20 cellular contexts compared by ENCODE assay signal in genomic region chr16:4602330-4602729, GRCh38. TPM values are rescaled to one million over a fixed set of nuclear protein-coding genes. Genes with fewer than 3 reads are reported as not detected.
DNase-seq lines count a peak whose midpoint lies in the region; ATAC-seq and TF ChIP-seq lines count a peak whose summit lies in the region.
"Had no signal": no experiment of that assay in that cellular context is flagged by ENCODE, and none has a peak within 500 bp of the region (broad histone marks: within the 10 kb centered on the region; RNA-seq: fewer than 3 reads in every experiment).

No MANE protein-coding gene starts in this region.

- H3K9me3 ChIP-seq in SK-N-SH (no peaks in the 10 kb centered on the region), endodermal cell (ENCODE audit: control insufficient read depth, low read length) (no peaks in the 10 kb centered on the region), neuronal stem cell (replicated peaks in 1 of 2; ENCODE audit: control insufficient read depth in 2 of 2, insufficient read depth in 1 of 2, low read depth in 1 of 2, low read length in 2 of 2) (no peaks in the 10 kb centered on the region)
- H3K9me3 ChIP-seq: SJSA1 had no signal

- H3K4me1 ChIP-seq in SK-N-SH (ENCODE audit: control insufficient read depth in 1 of 2, insufficient read depth in 2 of 2, low read depth in 1 of 2, low read length in 1 of 2) (peaks cover 0 to 2% of the 10 kb centered on the region in 2 experiments; a peak in 1 of 4 replicates), endodermal cell (ENCODE audit: control insufficient read depth, insufficient read depth, low read length) (no peaks in the 10 kb centered on the region), neuronal stem cell (ENCODE audit: control insufficient read depth in 2 of 2, insufficient read depth in 1 of 2, low read depth in 1 of 2, low read length in 2 of 2) (peaks cover 15% of the 10 kb centered on the region in 2 donors)
- H3K4me1 ChIP-seq: SJSA1 had no signal

- H3K27me3 ChIP-seq in SK-N-SH (ENCODE audit: insufficient read depth) (no peaks in the 10 kb centered on the region), endodermal cell (ENCODE audit: control insufficient read depth, insufficient read depth, low read length, poor library complexity, severe bottlenecking) (no peaks in the 10 kb centered on the region), neuronal stem cell (ENCODE audit: control insufficient read depth in 3 of 3, insufficient read depth in 3 of 3, low read depth in 1 of 3, low read length in 3 of 3) (no peaks in the 10 kb centered on the region)
- H3K27me3 ChIP-seq: SJSA1 had no signal

- H3K27ac ChIP-seq in SK-N-SH (ENCODE audit: low read depth in 2 of 2, low read length in 1 of 2) (no peak overlapping the region), endodermal cell (ENCODE audit: low read depth, low read length) (no peak overlapping the region), neuronal stem cell (replicated peaks; ENCODE audit: low read length) (no peak overlapping the region)
- H3K27ac ChIP-seq: 22Rv1, SJSA1 had no signal

- no peak overlapping the region for H2BK15ac ChIP-seq in neuronal stem cell (ENCODE audit: low read length)

- H3K4me3 Mint-ChIP-seq in endodermal cell: no peak overlapping the region
- H3K4me3 Mint-ChIP-seq: B cell, HFFc6 had no signal

- peak overlapping the region; percentile 53 for H2BK5ac ChIP-seq in neuronal stem cell (ENCODE audit: low read length)

- no peaks in the 10 kb centered on the region for H3K27me3 Mint-ChIP-seq in endodermal cell (ENCODE audit: insufficient read depth)
- H3K27me3 Mint-ChIP-seq: B cell had no signal

- H3K4me3 ChIP-seq in SK-N-SH (ENCODE audit: low read depth in 2 of 2, low read length in 1 of 2): no peak overlapping the region
- no peak overlapping the region for H3K4me3 ChIP-seq in endodermal cell (ENCODE audit: low read length)
- no peak overlapping the region for H3K4me3 ChIP-seq in neuronal stem cell (ENCODE audit: low read length in 2 of 2)
- H3K4me3 ChIP-seq: SJSA1 had no signal

- H3K9me2 ChIP-seq in SK-N-SH: no peaks in the 10 kb centered on the region

- no peak overlapping the region for H4K8ac ChIP-seq in neuronal stem cell (ENCODE audit: low read depth, low read length)

- POLR2A ChIA-PET in SK-N-SH (lab: Yijun Ruan, JAX): no interaction called here

- TF ChIP-seq CTCF in SK-N-SH (IDR thresholded peaks at IDR 0.05): no peak
- TF ChIP-seq CTCF in endodermal cell (conservative IDR thresholded peaks at IDR 0.05): no peak

- no peaks in the 10 kb centered on the region for H3F3A ChIP-seq in SK-N-SH (replicated peaks; ENCODE audit: insufficient read depth)

- peak overlapping the region; percentile 65 for H3K23ac ChIP-seq in neuronal stem cell (ENCODE audit: low read depth, low read length, poor library complexity)

- H3K79me1 ChIP-seq in neuronal stem cell (ENCODE audit: low read depth, low read length): no peaks in the 10 kb centered on the region

- no peak overlapping the region for H4K91ac ChIP-seq in neuronal stem cell (ENCODE audit: low read depth, low read length, poor library complexity)

- H3K9ac ChIP-seq in SK-N-SH (no peak overlapping the region), endodermal cell (ENCODE audit: extremely low read depth, low read length, poor library complexity, severe bottlenecking) (no peak overlapping the region), neuronal stem cell (ENCODE audit: low read depth, low read length, poor library complexity) (peak overlapping the region; percentile 44)

- H3K9me3 Mint-ChIP-seq in endodermal cell: no peaks in the 10 kb centered on the region
- H3K9me3 Mint-ChIP-seq: HFFc6 had no signal

- no peak for TF ChIP-seq RAD21 in SK-N-SH (IDR thresholded peaks at IDR 0.05; ENCODE audit: low read length)

- H4K20me1 ChIP-seq in SK-N-SH (ENCODE audit: insufficient read depth): no peaks in the 10 kb centered on the region

- peak; percentile 26 for DNase-seq in SK-N-SH
- DNase-seq in endodermal cell: peak; percentile 59
- no peak for DNase-seq in neuronal stem cell (ENCODE audit: low spot score)
- DNase-seq in NCI-H1048 (lab: John Stamatoyannopoulos, UW): no peak
- no peak for DNase-seq in NCI-H2171 treated with DMSO at 0.1 percent for 48 hours (lab: John Stamatoyannopoulos, UW)
- DNase-seq: DMS153, HFFc6, Karpas-422, NCI-H1092 treated with DMSO at 0.1 percent for 48 hours, NCI-H1436 treated with DMSO at 0.1 percent for 48 hours, NCI-H187 treated with DMSO at 0.1 percent for 48 hours, NCI-H524, NCI-H748 treated with DMSO at 0.1 percent for 48 hours, Right ventricle myocardium superior, RPMI8226 had no signal

- peak overlapping the region; percentile 76 for H3K4ac ChIP-seq in neuronal stem cell (ENCODE audit: low read length)

- H3K27ac Mint-ChIP-seq in endodermal cell: no peak overlapping the region
- H3K27ac Mint-ChIP-seq: B cell, HFFc6 had no signal

- H3K79me2 ChIP-seq in SK-N-SH (ENCODE audit: insufficient read depth): no peaks in the 10 kb centered on the region

- H2BK120ac ChIP-seq in neuronal stem cell (ENCODE audit: low read depth, low read length): no peak overlapping the region

- H3K18ac ChIP-seq in neuronal stem cell (ENCODE audit: low read length): peak overlapping the region; percentile 70

- peak overlapping the region; percentile 90 for H2AK5ac ChIP-seq in neuronal stem cell (ENCODE audit: low read depth, low read length)

- H2AFZ ChIP-seq in SK-N-SH (ENCODE audit: low read depth) (no peak overlapping the region), neuronal stem cell (ENCODE audit: low read length) (peak overlapping the region; percentile 87)

- CTCF ChIA-PET in SK-N-SH (lab: Yijun Ruan, JAX): interaction anchor here (1.1 to 1.4 kb wide), 2 partner anchors 17 to 96 kb away, joined by 3 read pairs; no protein-coding TSS in a partner anchor

- no peak for TF ChIP-seq EP300 in SK-N-SH (IDR thresholded peaks at IDR 0.05; ENCODE audit: borderline replicate concordance in 1 of 2, low read depth in 1 of 2, low read length in 1 of 2)

- ATAC-seq in SK-N-SH treated with all-trans-retinoic acid at 6 μM for 48 hours (no peak), HG03469 (IDR thresholded peaks at IDR 0.05; ENCODE audit: unreplicated experiment) (no peak)

- H3K36me3 Mint-ChIP-seq in endodermal cell (ENCODE audit: low read depth): peaks cover 3% of the 10 kb centered on the region

- H2BK12ac ChIP-seq in neuronal stem cell (ENCODE audit: low read length): peak overlapping the region; percentile 16

- no peaks in the 10 kb centered on the region for H3K4me1 Mint-ChIP-seq in endodermal cell
- H3K4me1 Mint-ChIP-seq: B cell had no signal

- H3K36me3 ChIP-seq in SK-N-SH (replicated peaks in 1 of 2; ENCODE audit: control insufficient read depth in 1 of 2, insufficient read depth in 2 of 2, low read length in 1 of 2): no peaks in the 10 kb centered on the region
- peaks cover 2% of the 10 kb centered on the region for H3K36me3 ChIP-seq in endodermal cell (ENCODE audit: control insufficient read depth, insufficient read depth, low read length)
- H3K36me3 ChIP-seq in neuronal stem cell (replicated peaks in 1 of 2; ENCODE audit: control insufficient read depth in 2 of 2, insufficient read depth in 2 of 2, low read length in 2 of 2): peaks cover 0 to 1% of the 10 kb centered on the region in 2 donors

- H3K4me2 ChIP-seq in SK-N-SH (no peak overlapping the region), neuronal stem cell (ENCODE audit: insufficient read depth, low read length, poor library complexity, severe bottlenecking) (no peak overlapping the region)

- H3K14ac ChIP-seq in neuronal stem cell (ENCODE audit: low read length): peak overlapping the region; percentile 56

- WGBS in SK-N-SH (ENCODE audit: low lambda C conversion rate): 66% methylated on average over 2 of the region's 8 CpGs
- 84% methylated on average over 8 of the region's 8 CpGs; no CpG with 5 or more reads in 1 of the 2 experiments for WGBS in endodermal cell (ENCODE audit: insufficient coverage in 1 of 2, insufficient read length in 1 of 2), 2 experiments
- no CpG with 5 or more reads among the region's 8 CpGs for WGBS in neuronal stem cell (ENCODE audit: extremely low coverage in 2 of 2, insufficient read length in 2 of 2, insufficient replicate concordance in 1 of 2), 2 donors

TF ChIP-seq in SK-N-SH treated with all-trans-retinoic acid at 6 μM for 48 hours, 23 proteins besides CTCF, POLR2A, EP300 and RAD21:
- TF ChIP-seq ESRRG (CRISPR knock-in tag; IDR thresholded peaks at IDR 0.05) (no peak), ZNF8 (CRISPR knock-in tag; IDR thresholded peaks at IDR 0.05) (no peak), OSR1 (CRISPR knock-in tag; IDR thresholded peaks at IDR 0.05) (no peak)
- TF ChIP-seq, protein P1, sequence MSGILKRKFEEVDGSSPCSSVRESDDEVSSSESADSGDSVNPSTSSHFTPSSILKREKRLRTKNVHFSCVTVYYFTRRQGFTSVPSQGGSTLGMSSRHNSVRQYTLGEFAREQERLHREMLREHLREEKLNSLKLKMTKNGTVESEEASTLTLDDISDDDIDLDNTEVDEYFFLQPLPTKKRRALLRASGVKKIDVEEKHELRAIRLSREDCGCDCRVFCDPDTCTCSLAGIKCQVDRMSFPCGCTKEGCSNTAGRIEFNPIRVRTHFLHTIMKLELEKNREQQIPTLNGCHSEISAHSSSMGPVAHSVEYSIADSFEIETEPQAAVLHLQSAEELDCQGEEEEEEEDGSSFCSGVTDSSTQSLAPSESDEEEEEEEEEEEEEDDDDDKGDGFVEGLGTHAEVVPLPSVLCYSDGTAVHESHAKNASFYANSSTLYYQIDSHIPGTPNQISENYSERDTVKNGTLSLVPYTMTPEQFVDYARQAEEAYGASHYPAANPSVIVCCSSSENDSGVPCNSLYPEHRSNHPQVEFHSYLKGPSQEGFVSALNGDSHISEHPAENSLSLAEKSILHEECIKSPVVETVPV (CRISPR knock-in tag; IDR thresholded peaks at IDR 0.05): no peak

RNA-seq across cellular contexts. Expression of gene UBALD1, which starts 12.4 kb away (rescaled TPM):
- polyA plus RNA-seq in SK-N-SH (2012; rRNA removed): 13.0 and 16.7 TPM in 2 replicates
- 4.7 and 6.1 TPM in 2 replicates for polyA plus RNA-seq in SK-N-SH (2012; cell fraction: cytosol; rRNA removed)
- 47.9 and 62.5 TPM in 2 replicates for polyA plus RNA-seq in SK-N-SH (2012; cell fraction: nucleus; rRNA removed)
- total RNA-seq in endodermal cell: 10 to 100 TPM; 46.8 to 49.6 TPM
- polyA plus RNA-seq in endodermal cell (2013, experiment 1 of 2): 28.8 TPM
- 24.7 TPM for polyA plus RNA-seq in endodermal cell (2013, experiment 2 of 2)
- polyA plus RNA-seq in neuronal stem cell (2013, experiment 1 of 2): 13.4 TPM
- 13.0 TPM for polyA plus RNA-seq in neuronal stem cell (2013, experiment 2 of 2)

RNA-seq across cellular contexts. Expression of gene MGRN1, which starts 22.3 kb away (rescaled TPM):
- 5.5 and 13.3 TPM in 2 replicates for polyA plus RNA-seq in SK-N-SH (2012; rRNA removed)
- 8.6 and 12.0 TPM in 2 replicates for polyA plus RNA-seq in SK-N-SH (2012; cell fraction: cytosol; rRNA removed)
- 26.7 and 38.3 TPM in 2 replicates for polyA plus RNA-seq in SK-N-SH (2012; cell fraction: nucleus; rRNA removed)
- total RNA-seq in endodermal cell: 10 to 100 TPM; 66.9 to 71.4 TPM
- 52.3 TPM for polyA plus RNA-seq in endodermal cell (2013, experiment 1 of 2)
- polyA plus RNA-seq in endodermal cell (2013, experiment 2 of 2): 45.0 TPM
- 48.7 TPM for polyA plus RNA-seq in neuronal stem cell (2013, experiment 1 of 2)
- 51.0 TPM for polyA plus RNA-seq in neuronal stem cell (2013, experiment 2 of 2)

RNA-seq across cellular contexts. Expression of gene C16orf96, which starts 46.2 kb away (rescaled TPM):
- polyA plus RNA-seq in SK-N-SH (2012; rRNA removed): 0.05 TPM in 2 replicates
- polyA plus RNA-seq in SK-N-SH (2012; cell fraction: cytosol; rRNA removed): 0.04 and 0.05 TPM in 2 replicates
- polyA plus RNA-seq in SK-N-SH (2012; cell fraction: nucleus; rRNA removed): 0.41 and 0.47 TPM in 2 replicates
- total RNA-seq in endodermal cell: 1 to 10 TPM; 1.5 to 1.6 TPM
- 0.57 TPM for polyA plus RNA-seq in endodermal cell (2013, experiment 1 of 2)
- polyA plus RNA-seq in endodermal cell (2013, experiment 2 of 2): 0.70 TPM
- 0.74 TPM for polyA plus RNA-seq in neuronal stem cell (2013, experiment 1 of 2)
- polyA plus RNA-seq in neuronal stem cell (2013, experiment 2 of 2): 0.79 TPM
- total RNA-seq: HFFc6, SJSA1 had no signal

Comparison
In these comparisons a context has a peak if more than half of its experiments do, and no peak if none do; other contexts are left out.
1. DNase-seq: peak in SK-N-SH (single experiment) and endodermal cell (single experiment); none in neuronal stem cell (single experiment), NCI-H1048 (single experiment) and NCI-H2171 treated with DMSO at 0.1 percent for 48 hours (single experiment).